Comparison of ENCODE assay signal across 16 cellular contexts in genomic region chr2:101231937-101232336, GRCh38. TPM values are rescaled to one million over a fixed set of nuclear protein-coding genes. Genes with fewer than 3 reads are reported as not detected.
DNase-seq lines count a peak whose midpoint lies in the region; ATAC-seq and TF ChIP-seq lines count a peak whose summit lies in the region.
"Had no signal": no experiment of that assay in that cellular context is flagged by ENCODE, and none has a peak within 500 bp of the region (broad histone marks: within the 10 kb centered on the region; RNA-seq: fewer than 3 reads in every experiment).

No MANE protein-coding gene starts in this region.

- H3K27ac ChIP-seq in mammary epithelial cell (ENCODE audit: insufficient read depth, low read depth, low read length): no peak overlapping the region
- no peak overlapping the region for H3K27ac ChIP-seq in PC-3 (ENCODE audit: low read length)
- H3K27ac ChIP-seq in breast epithelium: no peak overlapping the region
- H3K27ac ChIP-seq: SJCRH30 had no signal

- no peak overlapping the region for H3K27ac Mint-ChIP-seq in MCF 10A (ENCODE audit: low read depth, unreplicated experiment)
- H3K27ac Mint-ChIP-seq in activated T-helper 1 cell treated with anti-CD3 and anti-CD28 coated beads, Interleukin-12 subunit alpha, Interleukin-12 subunit beta, Interleukin-2, Interleukin-4 antibody, amounts not matched to agents 30 ng/mL and 10 ng/mL and 1 ng/mL, durations not matched to agents 14 hours and 24 hours and 36 hours: no peak overlapping the region
- H3K27ac Mint-ChIP-seq: T-helper 17 cell had no signal

- H3K4me1 ChIP-seq in mammary epithelial cell (ENCODE audit: insufficient read depth, low read length) (no peaks in the 10 kb centered on the region), PC-3 (ENCODE audit: insufficient read depth, low read length) (no peaks in the 10 kb centered on the region), breast epithelium (no peaks in the 10 kb centered on the region)
- H3K4me1 ChIP-seq: SJCRH30 had no signal

- intact Hi-C loops in MCF 10A (cut with micrococcal nuclease) (no loop called here), mammary epithelial cell (cut with micrococcal nuclease) (no loop called here), PC-3 (cut with micrococcal nuclease) (no loop called here), breast epithelium (cut with DNase I; ENCODE audit: low total_unique reads) (no loop called here)
- intact Hi-C loops in activated T-helper 1 cell treated with anti-CD3 and anti-CD28 coated beads, Interleukin-12 subunit alpha, Interleukin-12 subunit beta, Interleukin-2, Interleukin-4 antibody, amounts not matched to agents 30 ng/mL and 10 ng/mL and 1 ng/mL, durations not matched to agents 14 hours and 24 hours and 36 hours (cut with micrococcal nuclease): no loop called here

- 100% methylated on average over 1 of the region's 1 CpG for WGBS in mammary epithelial cell (ENCODE audit: low coverage, missing lambda C conversion rate)

- H3K36me3 Mint-ChIP-seq in MCF 10A (ENCODE audit: insufficient read depth, unreplicated experiment): peaks cover 4% of the 10 kb centered on the region
- peaks cover 5% of the 10 kb centered on the region for H3K36me3 Mint-ChIP-seq in activated T-helper 1 cell treated with anti-CD3 and anti-CD28 coated beads, Interleukin-12 subunit alpha, Interleukin-12 subunit beta, Interleukin-2, Interleukin-4 antibody, amounts not matched to agents 30 ng/mL and 10 ng/mL and 1 ng/mL, durations not matched to agents 14 hours and 24 hours and 36 hours (ENCODE audit: low read depth)

- CTCF ChIA-PET in MCF 10A (lab: Yijun Ruan, JAX): interaction anchor here (0.6 to 3.8 kb wide), 7 partner anchors 8 to 219 kb away, joined by 3 to 19 read pairs (median 5); no protein-coding TSS in a partner anchor
- CTCF ChIA-PET in mammary epithelial cell (lab: Charles Lee; ENCODE audit: low non-redundant PET): no interaction called here
- CTCF ChIA-PET in PC-3 (lab: Charles Lee): no interaction called here

- H3F3A ChIP-seq in PC-3 (ENCODE audit: low read length, unreplicated experiment): no peaks in the 10 kb centered on the region

- H4K20me1 ChIP-seq in mammary epithelial cell (ENCODE audit: insufficient read depth, low read length) (no peaks in the 10 kb centered on the region), PC-3 (ENCODE audit: low read length) (no peaks in the 10 kb centered on the region)

- no peaks in the 10 kb centered on the region for H3K9me2 ChIP-seq in PC-3 (replicated peaks; ENCODE audit: low read length)

- H3K9ac ChIP-seq in mammary epithelial cell (ENCODE audit: insufficient read depth, low read length): no peak overlapping the region
- H3K9ac ChIP-seq in PC-3 (ENCODE audit: low read length): no peak overlapping the region

- H3K4me2 ChIP-seq in mammary epithelial cell (ENCODE audit: insufficient read depth, low read depth, low read length) (no peak overlapping the region), PC-3 (ENCODE audit: low read length) (peak overlapping the region; percentile 10; the same call in 1 of the 2 replicates)

- H2AFZ ChIP-seq in mammary epithelial cell (ENCODE audit: low read depth, low read length): no peak overlapping the region
- no peak overlapping the region for H2AFZ ChIP-seq in PC-3 (ENCODE audit: low read length)

- BruUV-seq in MCF 10A (replicated peaks; lab: Mats Ljungman, UMichigan): no TSS peak
- no TSS peak for BruUV-seq in mammary epithelial cell (replicated peaks; lab: Mats Ljungman, UMichigan)
- no TSS peak for BruUV-seq in PC-3 (replicated peaks; lab: Mats Ljungman, UMichigan)

- H3K9me3 Mint-ChIP-seq in MCF 10A (ENCODE audit: unreplicated experiment): peaks cover 3% of the 10 kb centered on the region
- peaks cover 8% of the 10 kb centered on the region for H3K9me3 Mint-ChIP-seq in activated T-helper 1 cell treated with anti-CD3 and anti-CD28 coated beads, Interleukin-12 subunit alpha, Interleukin-12 subunit beta, Interleukin-2, Interleukin-4 antibody, amounts not matched to agents 30 ng/mL and 10 ng/mL and 1 ng/mL, durations not matched to agents 14 hours and 24 hours and 36 hours

- DNase-seq in MCF 10A (ENCODE audit: unreplicated experiment) (no peak), mammary epithelial cell (no peak), PC-3 (no peak), breast epithelium (ENCODE audit: low spot score in 2 of 2) (no peak), SK-N-DZ (ENCODE audit: low spot score) (no peak)
- no peak for DNase-seq in activated T-helper 1 cell treated with anti-CD3 and anti-CD28 coated beads, Interleukin-12 subunit alpha, Interleukin-12 subunit beta, Interleukin-2, Interleukin-4 antibody, amounts not matched to agents 30 ng/mL and 10 ng/mL and 1 ng/mL, durations not matched to agents 14 hours and 24 hours and 36 hours (ENCODE audit: low spot score)
- no peak for DNase-seq in activated CD8-positive, alpha-beta memory T cell treated with anti-CD3 and anti-CD28 coated beads, Interleukin-2, amount 50 U/mL, for 48 hours
- DNase-seq: NCI-H1105, NCI-H2081 treated with DMSO at 0.1 percent for 48 hours, NCI-H2171 treated with DMSO at 0.1 percent for 48 hours, NCI-H446, NCI-H526, SJCRH30, T-helper 17 cell had no signal

- no peaks in the 10 kb centered on the region for H3K9me3 ChIP-seq in mammary epithelial cell (replicated peaks; ENCODE audit: insufficient read depth, low read length)
- no peaks in the 10 kb centered on the region for H3K9me3 ChIP-seq in PC-3 (ENCODE audit: low read length)
- H3K9me3 ChIP-seq in breast epithelium: peaks cover 0 to 4% of the 10 kb centered on the region in 2 donors
- H3K9me3 ChIP-seq: SJCRH30 had no signal

- no peak for TF ChIP-seq CTCF in MCF 10A (IDR thresholded peaks at IDR 0.05; ENCODE audit: unreplicated experiment)
- no peak for TF ChIP-seq CTCF in mammary epithelial cell (conservative IDR thresholded peaks at IDR 0.05 in 1 of 2, IDR thresholded peaks at IDR 0.05 in 1 of 2; ENCODE audit: extremely low read depth in 1 of 2, insufficient read depth in 1 of 2, low read depth in 1 of 2, low read length in 2 of 2)
- TF ChIP-seq CTCF in PC-3 (conservative IDR thresholded peaks at IDR 0.05; ENCODE audit: low read depth, low read length): no peak
- TF ChIP-seq CTCF in breast epithelium (IDR thresholded peaks at IDR 0.05): no peak

- H3K27me3 Mint-ChIP-seq in MCF 10A (ENCODE audit: insufficient read depth, unreplicated experiment): no peaks in the 10 kb centered on the region
- no peaks in the 10 kb centered on the region for H3K27me3 Mint-ChIP-seq in activated T-helper 1 cell treated with anti-CD3 and anti-CD28 coated beads, Interleukin-12 subunit alpha, Interleukin-12 subunit beta, Interleukin-2, Interleukin-4 antibody, amounts not matched to agents 30 ng/mL and 10 ng/mL and 1 ng/mL, durations not matched to agents 14 hours and 24 hours and 36 hours (ENCODE audit: insufficient read depth)
- H3K27me3 Mint-ChIP-seq: T-helper 17 cell had no signal

- no peaks in the 10 kb centered on the region for H3K36me3 ChIP-seq in mammary epithelial cell (ENCODE audit: insufficient read depth, low read length)
- no peaks in the 10 kb centered on the region for H3K36me3 ChIP-seq in PC-3 (ENCODE audit: low read depth, low read length)
- no peaks in the 10 kb centered on the region for H3K36me3 ChIP-seq in breast epithelium
- H3K36me3 ChIP-seq: SJCRH30 had no signal

- no peak for TF ChIP-seq POLR2A in breast epithelium (IDR thresholded peaks at IDR 0.05)

- H3K4me3 ChIP-seq in mammary epithelial cell (replicated peaks in 1 of 3; ENCODE audit: insufficient read depth in 1 of 3, low read depth in 2 of 3, low read length in 3 of 3): no peak overlapping the region
- H3K4me3 ChIP-seq in PC-3 (ENCODE audit: low read length): no peak overlapping the region
- H3K4me3 ChIP-seq in breast epithelium: peak overlapping the region in 2 of 3 donors; percentile 18 to 36
- H3K4me3 ChIP-seq: SJCRH30 had no signal

- H3K4me1 Mint-ChIP-seq in MCF 10A (ENCODE audit: insufficient read depth, unreplicated experiment): peaks cover 6% of the 10 kb centered on the region
- peaks cover 6% of the 10 kb centered on the region for H3K4me1 Mint-ChIP-seq in activated T-helper 1 cell treated with anti-CD3 and anti-CD28 coated beads, Interleukin-12 subunit alpha, Interleukin-12 subunit beta, Interleukin-2, Interleukin-4 antibody, amounts not matched to agents 30 ng/mL and 10 ng/mL and 1 ng/mL, durations not matched to agents 14 hours and 24 hours and 36 hours (ENCODE audit: low read depth)

- H3K27me3 ChIP-seq in mammary epithelial cell (ENCODE audit: insufficient read depth, low read length): no peaks in the 10 kb centered on the region
- H3K27me3 ChIP-seq in PC-3 (ENCODE audit: low read length): no peaks in the 10 kb centered on the region
- H3K27me3 ChIP-seq in breast epithelium: no peaks in the 10 kb centered on the region
- H3K27me3 ChIP-seq: SJCRH30 had no signal

- no peaks in the 10 kb centered on the region for H3K79me2 ChIP-seq in mammary epithelial cell (ENCODE audit: insufficient read depth, low read length)
- no peaks in the 10 kb centered on the region for H3K79me2 ChIP-seq in PC-3 (ENCODE audit: low read length)

- POLR2A ChIA-PET in MCF 10A (lab: Yijun Ruan, JAX) (no interaction called here), PC-3 (lab: Charles Lee; ENCODE audit: unreplicated experiment) (no interaction called here)

- dilution Hi-C loops in mammary epithelial cell (cut with HindIII; ENCODE audit: low sequenced_read_pairs): no loop called here

- ATAC-seq in PC-3: no peak
- ATAC-seq: Panc1, T-helper 17 cell had no signal

- peak overlapping the region; percentile 12 for H3K4me3 Mint-ChIP-seq in MCF 10A (ENCODE audit: unreplicated experiment)
- H3K4me3 Mint-ChIP-seq in activated T-helper 1 cell treated with anti-CD3 and anti-CD28 coated beads, Interleukin-12 subunit alpha, Interleukin-12 subunit beta, Interleukin-2, Interleukin-4 antibody, amounts not matched to agents 30 ng/mL and 10 ng/mL and 1 ng/mL, durations not matched to agents 14 hours and 24 hours and 36 hours: no peak overlapping the region
- H3K4me3 Mint-ChIP-seq: CD14-positive monocyte, T-helper 17 cell had no signal

- in situ Hi-C loops in mammary epithelial cell (cut with MboI; ENCODE audit: low sequenced_read_pairs in 2 of 2): no loop called here

RNA-seq across cellular contexts. Expression of gene CNOT11, which starts 20.7 kb away (rescaled TPM):
- total RNA-seq in MCF 10A (2022) (33.4 and 38.5 TPM in 2 replicates), mammary epithelial cell (10 to 100 TPM; 43.8 to 53.7 TPM), PC-3 (2014; rRNA removed) (44.9 and 48.5 TPM in 2 replicates), breast epithelium (10 to 100 TPM; 19.2 to 33.1 (median 23.9) TPM)
- 64.3 TPM for polyA plus RNA-seq in mammary epithelial cell
- 186 TPM for polyA minus RNA-seq in mammary epithelial cell
- 70.6 and 74.7 TPM in 2 replicates for total RNA-seq in activated T-helper 1 cell treated with anti-CD3 and anti-CD28 coated beads, Interleukin-12 subunit alpha, Interleukin-12 subunit beta, Interleukin-2, Interleukin-4 antibody, amounts not matched to agents 30 ng/mL and 10 ng/mL and 1 ng/mL, durations not matched to agents 14 hours and 24 hours and 36 hours
- polyA plus RNA-seq in SK-N-DZ (2014; cell fraction: cytosol; rRNA removed): 48.7 and 52.4 TPM in 2 replicates
- 85.5 and 88.8 TPM in 2 replicates for polyA plus RNA-seq in SK-N-DZ (2014; cell fraction: nucleus; rRNA removed)

Comparison
In these comparisons a context has a peak if more than half of its experiments do, and no peak if none do; other contexts are left out.
1. H3K4me3 ChIP-seq: peak in breast epithelium (2 of 3); none in mammary epithelial cell (0 of 3) and PC-3 (single experiment).